ENCODE assay signal across 8 cellular contexts in genomic region chr6:30066577-30067459, GRCh38. TPM values are rescaled to one million over a fixed set of nuclear protein-coding genes. Genes with fewer than 3 reads are reported as not detected.
DNase-seq lines count a peak whose midpoint lies in the region; ATAC-seq, FAIRE-seq and TF ChIP-seq lines count a peak whose summit lies in the region.

A gene with protein sequence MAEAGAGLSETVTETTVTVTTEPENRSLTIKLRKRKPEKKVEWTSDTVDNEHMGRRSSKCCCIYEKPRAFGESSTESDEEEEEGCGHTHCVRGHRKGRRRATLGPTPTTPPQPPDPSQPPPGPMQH (plus strand): TSS chr6:30067198. CDS start chr6:30067411, 213 bp downstream.

- no peak for TF ChIP-seq CTCF in Loucy (conservative IDR thresholded peaks at IDR 0.05; ENCODE audit: low read length)
- no peak for TF ChIP-seq CTCF in fibroblast of mammary gland (conservative IDR thresholded peaks at IDR 0.05; ENCODE audit: control insufficient read depth, insufficient read depth, low read depth, low read length)

- H3K4me3 Mint-ChIP-seq in naive thymus-derived CD8-positive, alpha-beta T cell, result peak within 1 kb of the TSS; percentile 86 to 99 (median 98)

- peak within 1 kb of the TSS; percentile 95 for H3K4me2 ChIP-seq in Loucy (ENCODE audit: low read depth, low read length, poor library complexity, severe bottlenecking)

- H3K36me3 Mint-ChIP-seq in naive thymus-derived CD8-positive, alpha-beta T cell, result peaks cover 15 to 68% (median 23%) of the 10 kb centered on the region in 3 donors

- FAIRE-seq in H54 (lab: Jason Lieb, UNC), result peak; percentile 98

- H3K4me1 Mint-ChIP-seq in naive thymus-derived CD8-positive, alpha-beta T cell, result peaks cover 36 to 75% (median 59%) of the 10 kb centered on the region in 4 donors

- H3K4me1 ChIP-seq in Loucy (ENCODE audit: insufficient read depth, low read length, poor library complexity, severe bottlenecking), result peaks cover 39% of the 10 kb centered on the region

- peak within 1 kb of the TSS; percentile 84 for H3K9ac ChIP-seq in Loucy (ENCODE audit: low read depth, low read length, poor library complexity, severe bottlenecking)

- no peaks in the 10 kb centered on the region for H3K9me3 ChIP-seq in Loucy (ENCODE audit: insufficient read depth, low read depth, low read length)

- peak; percentile 100 for DNase-seq in EL
- peak; percentile 93 for DNase-seq in H54 (ENCODE audit: insufficient read length, low spot score)
- peak; percentile 98 for DNase-seq in activated T-helper 9 cell treated with anti-CD3 and anti-CD28 coated beads, Interleukin-2, amount 50 U/mL, for 16 hours (ENCODE audit: low read depth)
- DNase-seq in fibroblast of mammary gland (ENCODE audit: low read depth), result peak; percentile 99
- DNase-seq in naive thymus-derived CD8-positive, alpha-beta T cell, result peak; percentile 94 to 99 (median 98)
- peak; percentile 94 to 100 (median 98) for DNase-seq in stimulated activated naive CD4-positive, alpha-beta T cell (lab: John Stamatoyannopoulos, UW)

- no peaks in the 10 kb centered on the region for H3K9me3 Mint-ChIP-seq in naive thymus-derived CD8-positive, alpha-beta T cell

- POLR2A ChIA-PET in naive thymus-derived CD8-positive, alpha-beta T cell (lab: Charles Lee), result interaction anchor here (0.5 to 2.4 kb wide), 13 partner anchors 9 to 1480 kb away, joined by 3 to 20 read pairs (median 5); partner anchors contain the start of genes MDC1, TRIM26 and TRIM39

- TF ChIP-seq POLR2A in H54 (IDR thresholded peaks at IDR 0.05; ENCODE audit: low read depth, low read length) (peak; percentile 74), Raji (IDR thresholded peaks at IDR 0.05; ENCODE audit: insufficient read depth, low read depth, low read length) (peak; percentile 92)

- peak; percentile 95 to 96 for ATAC-seq in naive thymus-derived CD8-positive, alpha-beta T cell

- H3F3A ChIP-seq in Loucy (ENCODE audit: low read depth), result no peaks in the 10 kb centered on the region

- H3K36me3 ChIP-seq in Loucy (ENCODE audit: insufficient read depth, low read length), result no peaks in the 10 kb centered on the region; the same call in 1 of the 2 replicates

- peaks cover 8% of the 10 kb centered on the region for H4K20me1 ChIP-seq in Loucy (ENCODE audit: insufficient read depth, low read length, poor library complexity, severe bottlenecking)

- H3K79me2 ChIP-seq in Loucy (ENCODE audit: insufficient read depth, low read length), result peaks cover 47% of the 10 kb centered on the region

- peak within 1 kb of the TSS; percentile 79 for H2AFZ ChIP-seq in Loucy (ENCODE audit: low read length)

- no peaks in the 10 kb centered on the region for H3K27me3 ChIP-seq in Loucy (ENCODE audit: insufficient read depth, low read length, poor library complexity, severe bottlenecking)

- peak within 1 kb of the TSS; percentile 97 to 100 (median 99) for H3K27ac Mint-ChIP-seq in naive thymus-derived CD8-positive, alpha-beta T cell

- H3K4me3 ChIP-seq in Loucy (ENCODE audit: low read length, poor library complexity, severe bottlenecking), result peak within 1 kb of the TSS; percentile 89
- H3K4me3 ChIP-seq in fibroblast of mammary gland (ENCODE audit: control insufficient read depth, low read depth, low read length), result peak within 1 kb of the TSS; percentile 93

- peaks cover 6 to 22% (median 14%) of the 10 kb centered on the region in 5 donors for H3K27me3 Mint-ChIP-seq in naive thymus-derived CD8-positive, alpha-beta T cell

- H3K9me2 ChIP-seq in Loucy (replicated peaks; ENCODE audit: low read depth, low read length), result no peaks in the 10 kb centered on the region

RNA-seq across cellular contexts. Expression of the gene that starts here (rescaled TPM):
- 10 to 100 TPM; 56.6 to 58.1 TPM for total RNA-seq in naive thymus-derived CD8-positive, alpha-beta T cell
- 100 to 1,000 TPM in 2 of 3 donors, 10 to 100 TPM in 1; 97.6 to 108 (median 101) TPM for polyA plus RNA-seq in naive thymus-derived CD8-positive, alpha-beta T cell

Comparison
In these comparisons a context has a peak if more than half of its experiments do, and no peak if none do; other contexts are left out.
1. Peak in every context shown above with its lines: DNase-seq, ATAC-seq and H3K4me3 ChIP-seq.